In the genomic region with DNA sequence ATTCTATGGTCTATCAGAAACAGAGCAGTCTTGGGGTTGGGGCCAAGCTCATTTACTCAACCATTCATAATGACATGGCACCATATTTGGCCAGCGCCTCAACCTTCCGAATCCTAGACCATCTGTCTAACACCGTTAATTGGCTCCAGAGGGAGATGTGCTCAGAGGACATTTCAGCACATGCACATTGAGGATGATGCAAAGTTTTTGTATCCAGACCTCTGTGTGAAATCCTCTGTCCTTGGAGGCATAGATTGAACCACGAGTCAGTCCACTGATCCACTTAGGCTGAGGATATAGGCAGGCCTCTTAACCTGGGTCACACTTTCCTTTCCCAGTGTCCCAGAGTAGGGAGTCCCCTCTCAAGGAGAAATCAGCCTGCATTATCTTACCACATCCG, we compare ENCODE assay signal across 6 cellular contexts.
"Had no signal": no experiment of that assay in that cellular context is flagged by ENCODE, and none has a peak within 500 bp of the region (broad histone marks: within the 10 kb centered on the region; RNA-seq: fewer than 3 reads in every experiment).

No MANE protein-coding gene starts in this region.

- H3K27ac ChIP-seq: HL-60 had no signal

- H3K27ac Mint-ChIP-seq: GM23338, IgD-negative memory B cell had no signal

- H3K36me3 Mint-ChIP-seq: IgD-negative memory B cell had no signal

- H3K4me1 Mint-ChIP-seq: GM23338 had no signal

- ATAC-seq: GM23338, HepG2 had no signal

- DNase-seq: H9, HCEC 1CT had no signal

- H3K27me3 Mint-ChIP-seq: IgD-negative memory B cell had no signal

- H3K4me3 Mint-ChIP-seq: GM23338, H9, IgD-negative memory B cell had no signal

- H3K4me3 ChIP-seq: GM23338 had no signal
